8 cellular contexts compared by ENCODE assay signal in the genomic region with DNA sequence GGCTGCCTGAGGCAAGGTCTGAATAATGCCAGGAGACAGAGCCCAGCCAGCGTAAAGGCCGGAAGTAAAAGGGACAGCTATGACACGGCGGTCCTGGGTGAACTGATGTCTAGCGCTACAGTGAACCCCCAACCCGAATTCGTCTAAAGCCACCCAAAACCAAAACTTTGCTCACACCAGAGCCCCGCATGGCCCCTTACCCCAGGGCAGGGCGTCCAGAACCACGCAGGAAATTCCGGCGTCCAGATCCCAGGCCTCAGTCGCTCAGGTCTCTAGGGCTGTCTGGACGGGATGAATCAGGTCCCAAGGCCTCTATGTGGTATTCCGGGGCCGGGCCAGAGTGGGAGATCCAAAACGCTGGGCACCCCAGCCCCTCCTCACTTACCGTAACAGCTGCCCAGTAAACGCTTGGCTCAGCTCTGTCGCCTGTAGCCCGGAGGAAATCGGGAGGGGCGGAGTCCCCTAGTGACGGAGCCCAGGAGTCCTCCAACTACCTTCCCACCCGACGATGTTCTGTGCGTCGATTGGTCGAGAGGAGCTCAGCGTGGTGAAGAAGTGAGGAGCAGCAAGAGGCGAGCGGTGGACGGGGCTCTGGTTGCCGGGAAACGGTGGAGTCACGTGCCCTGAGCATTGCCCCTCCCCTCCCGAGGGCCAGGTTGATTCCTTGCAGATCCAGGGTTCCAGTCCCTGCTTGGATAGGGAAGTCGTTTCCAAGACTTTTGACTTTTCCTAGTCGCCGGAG. TPM values are rescaled to one million over a fixed set of nuclear protein-coding genes. Genes with fewer than 3 reads are reported as not detected.
A peak's percentile ranks its signal among the peaks of the same experiment; 100 is the strongest.
DNase-seq lines count a peak whose midpoint lies in the region; ATAC-seq and TF ChIP-seq lines count a peak whose summit lies in the region.

A gene with protein sequence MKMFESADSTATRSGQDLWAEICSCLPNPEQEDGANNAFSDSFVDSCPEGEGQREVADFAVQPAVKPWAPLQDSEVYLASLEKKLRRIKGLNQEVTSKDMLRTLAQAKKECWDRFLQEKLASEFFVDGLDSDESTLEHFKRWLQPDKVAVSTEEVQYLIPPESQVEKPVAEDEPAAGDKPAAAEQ (minus strand): TSS at position 452 of the 742 bp plus-strand sequence. CDS start 2,027 bp downstream, outside the sequence.

- DNase-seq in DMS153 treated with DMSO at 0.1 percent for 48 hours (lab: John Stamatoyannopoulos, UW; ENCODE audit: unreplicated experiment) (peak; percentile 70), KBM-7 (peak; percentile 98), erythroblast (lab: John Stamatoyannopoulos, UW) (peak; percentile 98 to 99)
- peak; percentile 92 for DNase-seq in activated T-cell treated with anti-CD3 and anti-CD28 coated beads, Interleukin-2, amount 50 U/mL, for 24 hours
- peak; percentile 96 for DNase-seq in stimulated activated CD8-positive, alpha-beta memory T cell treated with anti-CD3 and anti-CD28 coated beads, Interleukin-4, amount 100 ng/mL, for 48 hours

- peaks cover 61% of the 10 kb centered on the region for H3K4me1 Mint-ChIP-seq in activated T-cell treated with anti-CD3 and anti-CD28 coated beads, Interleukin-2, amount 50 U/mL, for 24 hours (ENCODE audit: low read depth)

- in situ Hi-C loops in KBM-7 (cut with MboI; ENCODE audit: low pct_unique_long_range_greater_than_20kb, low sequenced_read_pairs), result no loop called here

- H3K27ac Mint-ChIP-seq in activated T-cell treated with anti-CD3 and anti-CD28 coated beads, Interleukin-2, amount 50 U/mL, for 24 hours, result peak within 1 kb of the TSS; percentile 98

- peak; percentile 95 for TF ChIP-seq POLR2A in erythroblast (IDR thresholded peaks at IDR 0.05; ENCODE audit: low read length)

- H3K36me3 Mint-ChIP-seq in activated T-cell treated with anti-CD3 and anti-CD28 coated beads, Interleukin-2, amount 50 U/mL, for 24 hours (ENCODE audit: low read depth), result peaks cover 42% of the 10 kb centered on the region

- no peaks in the 10 kb centered on the region for H3K9me3 Mint-ChIP-seq in activated T-cell treated with anti-CD3 and anti-CD28 coated beads, Interleukin-2, amount 50 U/mL, for 24 hours

- peak within 1 kb of the TSS; percentile 97 for H3K4me3 Mint-ChIP-seq in activated T-cell treated with anti-CD3 and anti-CD28 coated beads, Interleukin-2, amount 50 U/mL, for 24 hours

- H3K4me1 ChIP-seq in mucosa of rectum (ENCODE audit: control insufficient read depth in 2 of 2, insufficient read depth in 2 of 2, low read length in 2 of 2), result peaks cover 5 to 11% of the 10 kb centered on the region in 2 donors

- H3K36me3 ChIP-seq in mucosa of rectum (ENCODE audit: control insufficient read depth in 2 of 2, insufficient read depth in 2 of 2, low read length in 2 of 2), result peaks cover 8 to 10% of the 10 kb centered on the region in 2 donors

- no peaks in the 10 kb centered on the region for H3K9me3 ChIP-seq in mucosa of rectum (ENCODE audit: control insufficient read depth in 2 of 2, low read length in 2 of 2)

- peak within 1 kb of the TSS; percentile 94 to 96 for H3K27ac ChIP-seq in mucosa of rectum (ENCODE audit: low read depth in 2 of 2, low read length in 2 of 2)

- peak within 1 kb of the TSS; percentile 98 for H3K4me3 ChIP-seq in mucosa of rectum (ENCODE audit: low read length in 2 of 2)

- ATAC-seq in GM21717 (IDR thresholded peaks at IDR 0.05; ENCODE audit: unreplicated experiment), result peak; percentile 90

- peaks cover 3% of the 10 kb centered on the region for H3K27me3 Mint-ChIP-seq in activated T-cell treated with anti-CD3 and anti-CD28 coated beads, Interleukin-2, amount 50 U/mL, for 24 hours

- H3K27me3 ChIP-seq in mucosa of rectum (ENCODE audit: control insufficient read depth in 2 of 2, insufficient read depth in 2 of 2, low read length in 2 of 2), result no peaks in the 10 kb centered on the region

- peak within 1 kb of the TSS; percentile 97 to 98 for H3K9ac ChIP-seq in mucosa of rectum (ENCODE audit: low read depth in 1 of 2, low read length in 2 of 2)

TF ChIP-seq in PFSK-1, 5 proteins besides CTCF, POLR2A, EP300 and RAD21:
- TF ChIP-seq, protein P1, sequence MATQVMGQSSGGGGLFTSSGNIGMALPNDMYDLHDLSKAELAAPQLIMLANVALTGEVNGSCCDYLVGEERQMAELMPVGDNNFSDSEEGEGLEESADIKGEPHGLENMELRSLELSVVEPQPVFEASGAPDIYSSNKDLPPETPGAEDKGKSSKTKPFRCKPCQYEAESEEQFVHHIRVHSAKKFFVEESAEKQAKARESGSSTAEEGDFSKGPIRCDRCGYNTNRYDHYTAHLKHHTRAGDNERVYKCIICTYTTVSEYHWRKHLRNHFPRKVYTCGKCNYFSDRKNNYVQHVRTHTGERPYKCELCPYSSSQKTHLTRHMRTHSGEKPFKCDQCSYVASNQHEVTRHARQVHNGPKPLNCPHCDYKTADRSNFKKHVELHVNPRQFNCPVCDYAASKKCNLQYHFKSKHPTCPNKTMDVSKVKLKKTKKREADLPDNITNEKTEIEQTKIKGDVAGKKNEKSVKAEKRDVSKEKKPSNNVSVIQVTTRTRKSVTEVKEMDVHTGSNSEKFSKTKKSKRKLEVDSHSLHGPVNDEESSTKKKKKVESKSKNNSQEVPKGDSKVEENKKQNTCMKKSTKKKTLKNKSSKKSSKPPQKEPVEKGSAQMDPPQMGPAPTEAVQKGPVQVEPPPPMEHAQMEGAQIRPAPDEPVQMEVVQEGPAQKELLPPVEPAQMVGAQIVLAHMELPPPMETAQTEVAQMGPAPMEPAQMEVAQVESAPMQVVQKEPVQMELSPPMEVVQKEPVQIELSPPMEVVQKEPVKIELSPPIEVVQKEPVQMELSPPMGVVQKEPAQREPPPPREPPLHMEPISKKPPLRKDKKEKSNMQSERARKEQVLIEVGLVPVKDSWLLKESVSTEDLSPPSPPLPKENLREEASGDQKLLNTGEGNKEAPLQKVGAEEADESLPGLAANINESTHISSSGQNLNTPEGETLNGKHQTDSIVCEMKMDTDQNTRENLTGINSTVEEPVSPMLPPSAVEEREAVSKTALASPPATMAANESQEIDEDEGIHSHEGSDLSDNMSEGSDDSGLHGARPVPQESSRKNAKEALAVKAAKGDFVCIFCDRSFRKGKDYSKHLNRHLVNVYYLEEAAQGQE (IDR thresholded peaks at IDR 0.05; ENCODE audit: insufficient read depth in 1 of 2, low read depth in 2 of 2, low read length in 2 of 2), result no peak
- TF ChIP-seq SIN3A (IDR thresholded peaks at IDR 0.05; ENCODE audit: borderline replicate concordance, insufficient read depth, low read length), result 0 out of 2 replicates have a peak, but pooled peaks have one; percentile 51
- peak; percentile 54; the same call in 1 of the 2 replicates for TF ChIP-seq TAF1 (IDR thresholded peaks at IDR 0.05; ENCODE audit: borderline replicate concordance, insufficient read depth, low read length)
- TF ChIP-seq FOXP2 (optimal IDR thresholded peaks at IDR 0.05; ENCODE audit: borderline replicate concordance, extremely low read depth, extremely low read length, insufficient read depth), result no peak
- TF ChIP-seq POLR2AphosphoS5 (IDR thresholded peaks at IDR 0.05; ENCODE audit: low read depth, low read length), result peak; percentile 90

RNA-seq across cellular contexts. Expression of the gene that starts here (rescaled TPM):
- polyA plus RNA-seq in PFSK-1 (2012; ENCODE audit: insufficient read length, low read depth), result 9.2 TPM

Comparison
In these comparisons a context has a peak if more than half of its experiments do, and no peak if none do; other contexts are left out.
1. Peak in every context shown above with its lines: DNase-seq, ATAC-seq, H3K4me3 ChIP-seq and H3K27ac ChIP-seq.